ENCODE assay signal across 8 cellular contexts in genomic region chr20:36835453-36836198, GRCh38. TPM values are rescaled to one million over a fixed set of nuclear protein-coding genes. Genes with fewer than 3 reads are reported as not detected.
A peak's percentile ranks its signal among the peaks of the same experiment; 100 is the strongest.
DNase-seq lines count a peak whose midpoint lies in the region; ATAC-seq and TF ChIP-seq lines count a peak whose summit lies in the region.

No MANE protein-coding gene starts in this region.

- peak overlapping the region; percentile 89 for H3K27ac Mint-ChIP-seq in WTC11
- peak overlapping the region in 4 of 6 donors; percentile 40 to 57 (median 52) for H3K27ac Mint-ChIP-seq in immature natural killer cell

- no peaks in the 10 kb centered on the region for H3K27me3 Mint-ChIP-seq in WTC11 (ENCODE audit: low read depth)
- peaks cover 0 to 2% (median 2%) of the 10 kb centered on the region in 3 donors for H3K27me3 Mint-ChIP-seq in immature natural killer cell (ENCODE audit: low read depth in 3 of 3)

- WGBS in mammary epithelial cell (ENCODE audit: low coverage, missing lambda C conversion rate): 7% methylated on average over 6 of the region's 28 CpGs

- CTCF ChIA-PET in WTC11 (lab: Charles Lee): interaction anchor here (0.5 to 7.0 kb wide), 36 partner anchors 8 to 1396 kb away, joined by 3 to 89 read pairs (median 5); partner anchors contain the start of genes DSN1, NDRG3 and TLDC2
- CTCF ChIA-PET in mammary epithelial cell (lab: Charles Lee; ENCODE audit: low non-redundant PET): interaction anchor here (0.6 to 1.0 kb wide), 3 partner anchors 28 to 106 kb away, joined by 4 to 8 read pairs (median 4); a partner anchor contains a TSS

- peaks cover 12% of the 10 kb centered on the region for H3K79me2 ChIP-seq in mammary epithelial cell (ENCODE audit: insufficient read depth, low read length)

- peak overlapping the region; percentile 43 for H3K9ac ChIP-seq in mammary epithelial cell (ENCODE audit: insufficient read depth, low read length)

- dilution Hi-C loops in mammary epithelial cell (cut with HindIII; ENCODE audit: low sequenced_read_pairs): no loop called here

- no peaks in the 10 kb centered on the region for H3K9me3 ChIP-seq in mammary epithelial cell (replicated peaks; ENCODE audit: insufficient read depth, low read length)

- peak; percentile 93 for DNase-seq in 8988T
- peak; percentile 97 for DNase-seq in NCI-H2171 treated with DMSO at 0.1 percent for 48 hours (lab: John Stamatoyannopoulos, UW)
- peak; percentile 91 for DNase-seq in WTC11 (ENCODE audit: low spot score)
- DNase-seq in mammary epithelial cell: peak; percentile 93
- peak; percentile 68 to 73 (median 72) for DNase-seq in immature natural killer cell
- DNase-seq in smooth muscle cell of the brain vasculature (ENCODE audit: low read depth, low spot score): peak; percentile 82

- no TSS peak for BruUV-seq in mammary epithelial cell (replicated peaks; lab: Mats Ljungman, UMichigan)

- no peaks in the 10 kb centered on the region for H4K20me1 ChIP-seq in mammary epithelial cell (ENCODE audit: insufficient read depth, low read length)

- H3K36me3 Mint-ChIP-seq in WTC11: no peaks in the 10 kb centered on the region; the same call in 1 of the 2 replicates
- no peaks in the 10 kb centered on the region for H3K36me3 Mint-ChIP-seq in immature natural killer cell

- in situ Hi-C loops in mammary epithelial cell (cut with MboI; ENCODE audit: low sequenced_read_pairs in 2 of 2): no loop called here

- peak overlapping the region; percentile 72 for H3K27ac ChIP-seq in mammary epithelial cell (ENCODE audit: insufficient read depth, low read depth, low read length)

- H3K4me1 Mint-ChIP-seq in WTC11 (peaks cover 26% of the 10 kb centered on the region), immature natural killer cell (peaks cover 15 to 16% of the 10 kb centered on the region in 2 donors)

- H2AFZ ChIP-seq in mammary epithelial cell (ENCODE audit: low read depth, low read length): peak overlapping the region; percentile 81

- no peaks in the 10 kb centered on the region for H3K27me3 ChIP-seq in mammary epithelial cell (ENCODE audit: insufficient read depth, low read length)

- POLR2A ChIA-PET in WTC11 (lab: Charles Lee): interaction anchor here (0.5 to 1.6 kb wide), 15 partner anchors 10 to 1015 kb away, joined by 3 to 10 read pairs (median 4); partner anchors contain the start of genes DSN1, MROH8 and RPN2

- H3K4me1 ChIP-seq in mammary epithelial cell (ENCODE audit: insufficient read depth, low read length): peaks cover 33% of the 10 kb centered on the region

- H3K36me3 ChIP-seq in mammary epithelial cell (ENCODE audit: insufficient read depth, low read length): no peaks in the 10 kb centered on the region

- ATAC-seq in GM18858 (IDR thresholded peaks at IDR 0.05; ENCODE audit: unreplicated experiment) (peak; percentile 70), HG03095 (IDR thresholded peaks at IDR 0.05; ENCODE audit: unreplicated experiment) (peak; percentile 85), WTC11 (peak; percentile 92)

- TF ChIP-seq CTCF in WTC11 (IDR thresholded peaks at IDR 0.05): no peak
- no peak for TF ChIP-seq CTCF in mammary epithelial cell (conservative IDR thresholded peaks at IDR 0.05 in 1 of 2, IDR thresholded peaks at IDR 0.05 in 1 of 2; ENCODE audit: extremely low read depth in 1 of 2, insufficient read depth in 1 of 2, low read depth in 1 of 2, low read length in 2 of 2)

- H3K4me3 Mint-ChIP-seq in WTC11: peak overlapping the region; percentile 67
- peak overlapping the region; percentile 77 to 86 (median 81) for H3K4me3 Mint-ChIP-seq in immature natural killer cell

- peak overlapping the region; percentile 12 to 17 (median 17) for H3K4me3 ChIP-seq in mammary epithelial cell (replicated peaks in 1 of 3; ENCODE audit: insufficient read depth in 1 of 3, low read depth in 2 of 3, low read length in 3 of 3)

- H3K9me3 Mint-ChIP-seq in WTC11 (no peaks in the 10 kb centered on the region), immature natural killer cell (no peaks in the 10 kb centered on the region)

- intact Hi-C loops in mammary epithelial cell (cut with micrococcal nuclease): loop anchor here (1.0 kb wide), 1 partner anchor 27 kb away; no protein-coding TSS in a partner anchor

- peak overlapping the region; percentile 76 for H3K4me2 ChIP-seq in mammary epithelial cell (ENCODE audit: insufficient read depth, low read depth, low read length)

TF ChIP-seq in WTC11, 78 proteins besides CTCF, POLR2A, EP300 and RAD21:
- no peak for TF ChIP-seq PRRX2 (CRISPR knock-in tag; IDR thresholded peaks at IDR 0.05)
- TF ChIP-seq CREM (CRISPR knock-in tag; IDR thresholded peaks at IDR 0.05): no peak
- no peak for TF ChIP-seq MXD4 (CRISPR knock-in tag; IDR thresholded peaks at IDR 0.05; ENCODE audit: borderline replicate concordance)
- TF ChIP-seq, protein P1, sequence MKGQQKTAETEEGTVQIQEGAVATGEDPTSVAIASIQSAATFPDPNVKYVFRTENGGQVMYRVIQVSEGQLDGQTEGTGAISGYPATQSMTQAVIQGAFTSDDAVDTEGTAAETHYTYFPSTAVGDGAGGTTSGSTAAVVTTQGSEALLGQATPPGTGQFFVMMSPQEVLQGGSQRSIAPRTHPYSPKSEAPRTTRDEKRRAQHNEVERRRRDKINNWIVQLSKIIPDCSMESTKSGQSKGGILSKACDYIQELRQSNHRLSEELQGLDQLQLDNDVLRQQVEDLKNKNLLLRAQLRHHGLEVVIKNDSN (CRISPR knock-in tag; IDR thresholded peaks at IDR 0.05): peak; percentile 18; the same call in 1 of the 2 replicates
- 0 out of 2 replicates have a peak, but pooled peaks have one; percentile 10 for TF ChIP-seq TEAD1 (CRISPR knock-in tag; IDR thresholded peaks at IDR 0.05)
- peak; percentile 99 for TF ChIP-seq MYBL2 (CRISPR knock-in tag; IDR thresholded peaks at IDR 0.05)
- TF ChIP-seq MAX (CRISPR knock-in tag; IDR thresholded peaks at IDR 0.05): peak; percentile 41; the same call in 1 of the 2 replicates
- TF ChIP-seq SMAD3 (CRISPR knock-in tag; IDR thresholded peaks at IDR 0.05; ENCODE audit: borderline replicate concordance): no peak
- TF ChIP-seq TCF7 (CRISPR knock-in tag; IDR thresholded peaks at IDR 0.05; ENCODE audit: low read depth): no peak
- TF ChIP-seq FOXK1 (CRISPR knock-in tag; IDR thresholded peaks at IDR 0.05): no peak
- peak; percentile 67 for TF ChIP-seq SP1 (CRISPR knock-in tag; conservative IDR thresholded peaks at IDR 0.05)
- TF ChIP-seq TEAD4 (CRISPR knock-in tag; IDR thresholded peaks at IDR 0.05): no peak
TF ChIP-seq in WTC11: peak in this region for 5.

RNA-seq across cellular contexts. Expression of gene TLDC2, which starts 40.3 kb away (rescaled TPM):
- 0.09 to 0.25 TPM (median 0.17 TPM) in 3 replicates for total RNA-seq in WTC11 (2021)
- total RNA-seq in mammary epithelial cell: not detected
- polyA plus RNA-seq in mammary epithelial cell: not detected
- not detected for polyA minus RNA-seq in mammary epithelial cell
- under 1 TPM in 2 of 3 donors, not detected in 1; 0.38 to 0.55 TPM for polyA plus RNA-seq in immature natural killer cell

Comparison
In these comparisons a context has a peak if more than half of its experiments do, and no peak if none do; other contexts are left out.
1. Peak in every context shown above with its lines: DNase-seq, ATAC-seq, H3K4me3 ChIP-seq and H3K27ac ChIP-seq.